ENCODE assay signal across 20 cellular contexts in the genomic region with DNA sequence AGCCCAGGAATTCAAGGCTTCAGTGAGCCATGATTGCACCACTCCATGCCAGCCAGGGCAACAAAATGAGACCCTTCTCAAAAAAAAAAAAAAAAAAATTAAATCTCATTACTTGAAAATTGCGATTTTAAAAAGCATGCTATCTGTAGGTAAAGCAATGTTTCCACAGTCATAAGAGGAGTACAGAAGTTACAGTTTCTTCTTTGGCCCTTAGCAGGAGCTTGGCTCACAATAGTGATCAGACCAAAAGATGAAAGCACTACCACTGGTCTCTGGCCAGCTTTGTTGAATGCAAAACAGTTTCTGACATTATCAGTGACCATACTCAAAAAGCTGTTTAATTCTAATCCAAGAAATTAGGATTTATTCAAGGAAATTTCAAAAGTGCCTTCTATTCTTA. TPM values are rescaled to one million over a fixed set of nuclear protein-coding genes. Genes with fewer than 3 reads are reported as not detected.
A peak's percentile ranks its signal among the peaks of the same experiment; 100 is the strongest.
DNase-seq lines count a peak whose midpoint lies in the region; ATAC-seq, FAIRE-seq and TF ChIP-seq lines count a peak whose summit lies in the region.
"Had no signal": no experiment of that assay in that cellular context is flagged by ENCODE, and none has a peak within 500 bp of the region (broad histone marks: within the 10 kb centered on the region; RNA-seq: fewer than 3 reads in every experiment).

No MANE protein-coding gene starts in this region.

- no peaks in the 10 kb centered on the region for H3K9me3 Mint-ChIP-seq in activated CD8-positive, alpha-beta T cell treated with anti-CD3 and anti-CD28 coated beads for 36 hours
- no peaks in the 10 kb centered on the region for H3K9me3 Mint-ChIP-seq in activated CD8-positive, alpha-beta T cell treated with anti-CD3 and anti-CD28 coated beads, Interleukin-2, amount 10 ng/mL, durations not matched to agents 7 days and 5 days (ENCODE audit: insufficient read depth)

- WGBS in GM12878 (ENCODE audit: insufficient coverage, insufficient replicate concordance, low lambda C conversion rate, missing lambda C conversion rate) = 0% methylated on average over 1 of the region's 1 CpG

- SMC1A ChIA-PET in GM12878 (lab: Charles Lee; ENCODE audit: uncharacterized antibody, unreplicated experiment) = interaction anchor here (0.6 to 2.4 kb wide), 20 partner anchors 9 to 192 kb away, joined by 3 to 15 read pairs (median 6); no protein-coding TSS in a partner anchor

- no peaks in the 10 kb centered on the region for H3K36me3 ChIP-seq in OCI-LY3 (replicated peaks; ENCODE audit: low read depth, low read length)
- no peaks in the 10 kb centered on the region for H3K36me3 ChIP-seq in GM12878 (ENCODE audit: control insufficient read depth in 2 of 2, insufficient read depth in 2 of 2, low read length in 1 of 2)

- H3K27me3 ChIP-seq in OCI-LY3 (ENCODE audit: low read depth, low read length) (peaks cover 30% of the 10 kb centered on the region), GM12878 (replicated peaks in 1 of 2; ENCODE audit: control insufficient read depth in 2 of 2, insufficient read depth in 2 of 2, low read length in 1 of 2) (no peaks in the 10 kb centered on the region)

- no peak for TF ChIP-seq RAD21 in GM12878 (IDR thresholded peaks at IDR 0.05; ENCODE audit: insufficient read depth, low read depth, low read length)

- no peak for DNase-seq in activated CD8-positive, alpha-beta T cell treated with anti-CD3 and anti-CD28 coated beads for 36 hours
- DNase-seq in activated CD8-positive, alpha-beta T cell treated with anti-CD3 and anti-CD28 coated beads, Interleukin-2, amount 10 ng/mL, durations not matched to agents 7 days and 5 days = no peak
- DNase-seq in GM12878 (ENCODE audit: low read depth, low spot score) (no peak), GM03348 (ENCODE audit: low spot score) (no peak)
- DNase-seq: AML-193, Caco-2, EL, NCI-H1105, NCI-H1694, NCI-H2081 treated with DMSO at 0.1 percent for 48 hours, PC-3, RPMI8226, SIG-M5 had no signal

- CTCF ChIA-PET in activated CD8-positive, alpha-beta T cell treated with anti-CD3 and anti-CD28 coated beads for 36 hours (lab: Charles Lee) = interaction anchor here (1.0 to 1.6 kb wide), 5 partner anchors 8 to 151 kb away, joined by 3 to 4 read pairs (median 3); a partner anchor contains a TSS
- CTCF ChIA-PET in activated CD8-positive, alpha-beta T cell treated with anti-CD3 and anti-CD28 coated beads, Interleukin-2, amount 10 ng/mL, durations not matched to agents 7 days and 5 days (lab: Charles Lee) = interaction anchor here (0.5 to 2.0 kb wide), 7 partner anchors 15 to 527 kb away, joined by 3 to 8 read pairs (median 4); no protein-coding TSS in a partner anchor
- CTCF ChIA-PET in GM12878 (lab: Yijun Ruan, JAX) = interaction anchor here (0.6 to 3.0 kb wide), 6 partner anchors 16 to 237 kb away, joined by 3 to 10 read pairs (median 4); no protein-coding TSS in a partner anchor

- no peak for ATAC-seq in activated CD8-positive, alpha-beta T cell treated with anti-CD3 and anti-CD28 coated beads for 36 hours
- no peak for ATAC-seq in activated CD8-positive, alpha-beta T cell treated with anti-CD3 and anti-CD28 coated beads, Interleukin-2, amount 10 ng/mL, durations not matched to agents 7 days and 5 days
- ATAC-seq in HG02885 (IDR thresholded peaks at IDR 0.05; ENCODE audit: poor library complexity, unreplicated experiment) = peak; percentile 27
- ATAC-seq in GM12878 = peak; percentile 33
- no peak for ATAC-seq in HG02763 (IDR thresholded peaks at IDR 0.05; ENCODE audit: unreplicated experiment)
- ATAC-seq in GM21786 (IDR thresholded peaks at IDR 0.05; ENCODE audit: unreplicated experiment) = no peak
- ATAC-seq: PC-3, SK-N-SH treated with all-trans-retinoic acid at 6 μM for 48 hours had no signal

- H3K9me3 ChIP-seq in OCI-LY3 (ENCODE audit: insufficient read depth, low read length) (no peaks in the 10 kb centered on the region), GM12878 (replicated peaks; ENCODE audit: control insufficient read depth, insufficient read depth, low read length) (no peaks in the 10 kb centered on the region; the same call in 2 of the 3 replicates)
- H3K9me3 ChIP-seq: Caco-2 had no signal

- H3K9ac ChIP-seq in OCI-LY3 (ENCODE audit: low read length) (no peak overlapping the region), GM12878 (ENCODE audit: control insufficient read depth, insufficient read depth, low read length) (no peak overlapping the region; the same call in 1 of the 2 replicates)

- BruUV-seq in GM12878 (replicated peaks; lab: Mats Ljungman, UMichigan) = no TSS peak

- H3K79me2 ChIP-seq in OCI-LY3 (ENCODE audit: low read length) (no peaks in the 10 kb centered on the region), GM12878 (ENCODE audit: control insufficient read depth, insufficient read depth, low read length) (no peaks in the 10 kb centered on the region; the same call in 1 of the 2 replicates)

- H3K27ac Mint-ChIP-seq in activated CD8-positive, alpha-beta T cell treated with anti-CD3 and anti-CD28 coated beads for 36 hours = peak overlapping the region; percentile 58
- H3K27ac Mint-ChIP-seq in activated CD8-positive, alpha-beta T cell treated with anti-CD3 and anti-CD28 coated beads, Interleukin-2, amount 10 ng/mL, durations not matched to agents 7 days and 5 days = no peak overlapping the region

- H4K20me1 ChIP-seq in OCI-LY3 (ENCODE audit: insufficient read depth, low read length) (peaks cover 4% of the 10 kb centered on the region; the same call in 1 of the 2 replicates), GM12878 (ENCODE audit: control insufficient read depth, insufficient read depth) (no peaks in the 10 kb centered on the region)

- H3K36me3 Mint-ChIP-seq in activated CD8-positive, alpha-beta T cell treated with anti-CD3 and anti-CD28 coated beads for 36 hours (ENCODE audit: low read depth) = peaks cover 4% of the 10 kb centered on the region
- peaks cover 3% of the 10 kb centered on the region for H3K36me3 Mint-ChIP-seq in activated CD8-positive, alpha-beta T cell treated with anti-CD3 and anti-CD28 coated beads, Interleukin-2, amount 10 ng/mL, durations not matched to agents 7 days and 5 days (ENCODE audit: low read depth)

- RAD21 ChIA-PET in GM12878 (lab: Charles Lee; ENCODE audit: unreplicated experiment) = interaction anchor here (0.6 to 2.9 kb wide), 13 partner anchors 11 to 246 kb away, joined by 3 to 15 read pairs (median 4); a partner anchor contains a TSS

- TF ChIP-seq POLR2A in GM12878 (IDR thresholded peaks at IDR 0.05; ENCODE audit: low read depth, low read length) = no peak

- TF ChIP-seq CTCF in activated CD8-positive, alpha-beta T cell treated with anti-CD3 and anti-CD28 coated beads for 36 hours (IDR thresholded peaks at IDR 0.05) = no peak
- TF ChIP-seq CTCF in OCI-LY3 (IDR thresholded peaks at IDR 0.05; ENCODE audit: low read depth, low read length) (no peak), GM12878 (IDR thresholded peaks at IDR 0.05 in 2 of 3, conservative IDR thresholded peaks at IDR 0.05 in 1 of 3; ENCODE audit: control insufficient read depth in 2 of 3, extremely low read depth in 1 of 3, insufficient read depth in 1 of 3, low read depth in 3 of 3, low read length in 3 of 3) (no peak)

- H3K27ac ChIP-seq in OCI-LY3 (ENCODE audit: low read length) = no peak overlapping the region
- H3K27ac ChIP-seq in GM12878 (ENCODE audit: control insufficient read depth, insufficient read depth) = peak overlapping the region; percentile 7
- H3K27ac ChIP-seq: 22Rv1 had no signal

- H3K4me3 Mint-ChIP-seq in activated CD8-positive, alpha-beta T cell treated with anti-CD3 and anti-CD28 coated beads for 36 hours = no peak overlapping the region
- no peak overlapping the region for H3K4me3 Mint-ChIP-seq in activated CD8-positive, alpha-beta T cell treated with anti-CD3 and anti-CD28 coated beads, Interleukin-2, amount 10 ng/mL, durations not matched to agents 7 days and 5 days

- FAIRE-seq in GM12878 (lab: Jason Lieb, UNC) = no peak
- FAIRE-seq: H54 had no signal

- TF ChIP-seq EP300 in GM12878 (IDR thresholded peaks at IDR 0.05; ENCODE audit: borderline replicate concordance in 1 of 2, control insufficient read depth in 1 of 2, low read depth in 2 of 2, low read length in 2 of 2) = no peak

- H2AFZ ChIP-seq in OCI-LY3 (ENCODE audit: low read depth, low read length) = no peak overlapping the region
- H2AFZ ChIP-seq in GM12878 (ENCODE audit: control insufficient read depth, low read depth, low read length) = no peak overlapping the region

- intact Hi-C loops in activated CD8-positive, alpha-beta T cell treated with anti-CD3 and anti-CD28 coated beads for 36 hours (cut with micrococcal nuclease) = loop anchor here (10.0 kb wide), 1 partner anchor 149 kb away; no protein-coding TSS in a partner anchor
- intact Hi-C loops in GM12878 (cut with micrococcal nuclease; ENCODE audit: unreplicated experiment) = loop anchor here (2.0 kb wide), 3 partner anchors 37 to 147 kb away; no protein-coding TSS in a partner anchor

- H3K27me3 Mint-ChIP-seq in activated CD8-positive, alpha-beta T cell treated with anti-CD3 and anti-CD28 coated beads for 36 hours = no peaks in the 10 kb centered on the region
- H3K27me3 Mint-ChIP-seq in activated CD8-positive, alpha-beta T cell treated with anti-CD3 and anti-CD28 coated beads, Interleukin-2, amount 10 ng/mL, durations not matched to agents 7 days and 5 days (ENCODE audit: low read depth) = no peaks in the 10 kb centered on the region

- in situ Hi-C loops in GM12878 (cut with MboI) = no loop called here

- H3K4me2 ChIP-seq in OCI-LY3 (ENCODE audit: low read length) = peak overlapping the region; percentile 89; the same call in 1 of the 2 replicates
- H3K4me2 ChIP-seq in GM12878 (ENCODE audit: control insufficient read depth, insufficient read depth) = no peak overlapping the region

- H3K4me3 ChIP-seq in OCI-LY3 (ENCODE audit: low read length) (no peak overlapping the region), GM12878 (no peak overlapping the region)

- H3K4me1 Mint-ChIP-seq in activated CD8-positive, alpha-beta T cell treated with anti-CD3 and anti-CD28 coated beads for 36 hours (ENCODE audit: low read depth) = peaks cover 76% of the 10 kb centered on the region
- H3K4me1 Mint-ChIP-seq in activated CD8-positive, alpha-beta T cell treated with anti-CD3 and anti-CD28 coated beads, Interleukin-2, amount 10 ng/mL, durations not matched to agents 7 days and 5 days (ENCODE audit: low read depth) = peaks cover 41% of the 10 kb centered on the region

- POLR2A ChIA-PET in activated CD8-positive, alpha-beta T cell treated with anti-CD3 and anti-CD28 coated beads for 36 hours (lab: Charles Lee) = no interaction called here
- POLR2A ChIA-PET in activated CD8-positive, alpha-beta T cell treated with anti-CD3 and anti-CD28 coated beads, Interleukin-2, amount 10 ng/mL, durations not matched to agents 7 days and 5 days (lab: Charles Lee) = interaction anchor here (0.5 to 0.6 kb wide), 2 partner anchors 23 to 33 kb away, joined by 3 read pairs; no protein-coding TSS in a partner anchor
- POLR2A ChIA-PET in GM12878 (lab: Charles Lee) = interaction anchor here (0.6 to 1.0 kb wide), 6 partner anchors 9 to 807 kb away, joined by 3 to 6 read pairs (median 4); no protein-coding TSS in a partner anchor

- H3K4me1 ChIP-seq in OCI-LY3 (ENCODE audit: low read length) (peaks cover 44% of the 10 kb centered on the region), GM12878 (ENCODE audit: control insufficient read depth, insufficient read depth, low read length) (peaks cover 33% of the 10 kb centered on the region)
- H3K4me1 ChIP-seq: Caco-2 had no signal

RNA-seq across cellular contexts. Expression of a gene that starts 31.2 kb away (rescaled TPM):
- total RNA-seq in activated CD8-positive, alpha-beta T cell treated with anti-CD3 and anti-CD28 coated beads for 36 hours = 1 to 10 TPM; 5.3 to 6.2 TPM
- 1 to 10 TPM; 5.2 to 6.9 TPM for total RNA-seq in activated CD8-positive, alpha-beta T cell treated with anti-CD3 and anti-CD28 coated beads, Interleukin-2, amount 10 ng/mL, durations not matched to agents 7 days and 5 days
- total RNA-seq in GM12878 (2013; cell fraction: nucleolus; rRNA removed) = 35.3 and 39.2 TPM in 2 replicates
- total RNA-seq in GM12878 (2014; rRNA removed) = 3.2 and 4.3 TPM in 2 replicates
- total RNA-seq in GM12878 (2014; rRNA removed; fragmentation: Illumina TruSeq; extraction: Trizol) = 5.5 and 6.4 TPM in 2 replicates
- 4.7 and 5.3 TPM in 2 replicates for total RNA-seq in GM12878 (2021)
- polyA plus RNA-seq in GM12878 (2011; ENCODE audit: low read depth) = 0.49 TPM
- 3.5 and 4.8 TPM in 2 replicates for polyA plus RNA-seq in GM12878 (2011; rRNA removed)
- 1.6 TPM in 2 replicates for polyA plus RNA-seq in GM12878 (2011; cell fraction: cytosol; rRNA removed)
- 2.5 and 3.5 TPM in 2 replicates for polyA plus RNA-seq in GM12878 (2011; cell fraction: nucleus; rRNA removed)
- 0.60 and 1.3 TPM in 2 replicates for polyA plus RNA-seq in GM12878 (2012)
- polyA plus RNA-seq in GM12878 (2014; fragmentation: Illumina TruSeq; extraction: Trizol) = 4.1 and 5.6 TPM in 2 replicates
- polyA plus RNA-seq in GM12878 (2014; fragmentation: Nextera tagmentation; extraction: Ambion mirVana) = 1 to 10 TPM; 1.3 TPM
- 2.2 and 2.5 TPM in 2 replicates for polyA plus RNA-seq in GM12878 (2014; rRNA removed)
- 1 to 10 TPM in 1 of 2 experiments, under 1 TPM in 1; 0.84 to 4.3 TPM for polyA plus RNA-seq in GM12878 (2016; fragmentation: Nextera tagmentation; extraction: Ambion mirVana)
- polyA minus RNA-seq in GM12878 (2011; rRNA and poly(A)+ RNA removed) = 3.5 and 5.6 TPM in 2 replicates
- polyA minus RNA-seq in GM12878 (2011; cell fraction: cytosol; rRNA and poly(A)+ RNA removed) = 2.1 and 2.8 TPM in 2 replicates
- 8.3 and 16.7 TPM in 2 replicates for polyA minus RNA-seq in GM12878 (2011; cell fraction: nucleus; rRNA and poly(A)+ RNA removed)

Comparison
In these comparisons a context has a peak if more than half of its experiments do, and no peak if none do; other contexts are left out.
1. ATAC-seq: peak in HG02885 (single experiment) and GM12878 (single experiment); none in activated CD8-positive, alpha-beta T cell treated with anti-CD3 and anti-CD28 coated beads for 36 hours (single experiment), activated CD8-positive, alpha-beta T cell treated with anti-CD3 and anti-CD28 coated beads, Interleukin-2, amount 10 ng/mL, durations not matched to agents 7 days and 5 days (single experiment), HG02763 (single experiment) and GM21786 (single experiment).